18 cellular contexts compared by ENCODE assay signal in the genomic region with DNA sequence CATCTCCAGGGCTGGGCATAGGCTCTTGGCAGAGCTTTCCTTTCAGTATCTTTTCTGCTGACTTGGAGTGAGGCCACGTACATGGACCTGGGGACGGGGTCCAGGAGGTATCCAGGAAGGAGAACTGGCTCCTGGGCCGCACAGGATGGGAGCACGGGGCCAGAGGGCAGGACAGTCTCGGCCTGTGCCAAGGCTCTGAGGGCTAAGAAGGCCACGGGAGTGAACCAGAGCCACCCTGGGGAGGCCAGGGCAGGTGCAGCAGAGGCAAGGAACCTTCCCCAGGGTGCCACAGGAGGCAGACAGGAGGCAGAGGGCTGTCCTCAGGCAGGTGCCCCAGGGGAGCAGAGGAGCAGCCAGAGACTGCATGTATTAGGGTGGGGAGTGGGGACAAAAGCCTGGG.
"Had no signal": no experiment of that assay in that cellular context is flagged by ENCODE, and none has a peak within 500 bp of the region (broad histone marks: within the 10 kb centered on the region; RNA-seq: fewer than 3 reads in every experiment).

No MANE protein-coding gene starts in this region.

- H3K9me3 Mint-ChIP-seq: natural killer cell treated with Interleukin-12 subunit alpha and Interleukin-12 subunit beta and Interleukin-15 and Interleukin-18, amount 100 ng/mL, for 72 hours; type B pancreatic cell had no signal

- H3K27ac Mint-ChIP-seq: natural killer cell treated with Interleukin-12 subunit alpha and Interleukin-12 subunit beta and Interleukin-15 and Interleukin-18, amount 100 ng/mL, for 72 hours; progenitor cell of endocrine pancreas; type B pancreatic cell had no signal

- H3K27ac ChIP-seq: heart left ventricle, pancreas, right lobe of liver, suprapubic skin, thyroid gland had no signal

- H3K4me3 ChIP-seq: heart left ventricle, lung, pancreas, right lobe of liver, suprapubic skin, thyroid gland had no signal

- H3K9me3 ChIP-seq: heart left ventricle, pancreas, right lobe of liver, suprapubic skin, thyroid gland had no signal

- ATAC-seq: heart left ventricle; left lobe of liver; natural killer cell treated with Interleukin-12 subunit alpha and Interleukin-12 subunit beta and Interleukin-15 and Interleukin-18, amount 100 ng/mL, for 72 hours; pancreas; right lobe of liver; stimulated activated naive CD8-positive, alpha-beta T cell treated with anti-CD3 and anti-CD28 coated beads, Interleukin-15, Interleukin-2, amounts not matched to agents 100 U/mL and 50 U/mL, for 24 hours had no signal

- DNase-seq: dermis blood vessel endothelial cell; erythroblast; foreskin melanocyte; hypothalamus; mesenchymal stem cell; midbrain; occipital lobe; stimulated activated naive CD8-positive, alpha-beta T cell treated with anti-CD3 and anti-CD28 coated beads, Interleukin-15, Interleukin-2, amounts not matched to agents 100 U/mL and 50 U/mL, for 24 hours; thyroid gland had no signal

- H3K4me1 ChIP-seq: heart left ventricle, pancreas, right lobe of liver had no signal

- H3K36me3 ChIP-seq: right lobe of liver had no signal

- H3K4me3 Mint-ChIP-seq: natural killer cell treated with Interleukin-12 subunit alpha and Interleukin-12 subunit beta and Interleukin-15 and Interleukin-18, amount 100 ng/mL, for 72 hours; type B pancreatic cell had no signal

- H3K27me3 ChIP-seq: heart left ventricle, pancreas, right lobe of liver, suprapubic skin, thyroid gland had no signal

- H3K36me3 Mint-ChIP-seq: natural killer cell treated with Interleukin-12 subunit alpha and Interleukin-12 subunit beta and Interleukin-15 and Interleukin-18, amount 100 ng/mL, for 72 hours; type B pancreatic cell had no signal

- H3K27me3 Mint-ChIP-seq: natural killer cell treated with Interleukin-12 subunit alpha and Interleukin-12 subunit beta and Interleukin-15 and Interleukin-18, amount 100 ng/mL, for 72 hours; progenitor cell of endocrine pancreas; type B pancreatic cell had no signal
